Comparison of ENCODE assay signal across 7 cellular contexts in genomic region chr9:33265211-33265885, GRCh38. TPM values are rescaled to one million over a fixed set of nuclear protein-coding genes. Genes with fewer than 3 reads are reported as not detected.
DNase-seq lines count a peak whose midpoint lies in the region; ATAC-seq and TF ChIP-seq lines count a peak whose summit lies in the region.

No MANE protein-coding gene starts in this region.

- H3K9ac ChIP-seq in adipocyte (ENCODE audit: low read length) = peak overlapping the region; percentile 94

- H3K4me3 ChIP-seq in HL-60 (replicated peaks; ENCODE audit: insufficient read depth, low read length) = peak overlapping the region; percentile 76
- H3K4me3 ChIP-seq in adipocyte (ENCODE audit: low read length) = peak overlapping the region; percentile 91
- H3K4me3 ChIP-seq in thoracic aorta = peak overlapping the region; percentile 79

- ATAC-seq in thoracic aorta (ENCODE audit: insufficient number of reproducible peaks, low FRiP score, low read depth) (no peak), HG03378 (IDR thresholded peaks at IDR 0.05; ENCODE audit: unreplicated experiment) (no peak)

- no peaks in the 10 kb centered on the region for H3K9me3 ChIP-seq in adipocyte (ENCODE audit: control insufficient read depth, low read length)
- no peaks in the 10 kb centered on the region for H3K9me3 ChIP-seq in thoracic aorta

- H3K27me3 ChIP-seq in HL-60 (ENCODE audit: insufficient read depth, poor library complexity, severe bottlenecking) (no peaks in the 10 kb centered on the region), adipocyte (replicated peaks; ENCODE audit: control insufficient read depth, insufficient read depth, low read length) (no peaks in the 10 kb centered on the region), layer of hippocampus (ENCODE audit: control insufficient read depth, insufficient read depth, low read length) (no peaks in the 10 kb centered on the region), thoracic aorta (replicated peaks; ENCODE audit: insufficient read depth) (no peaks in the 10 kb centered on the region)

- peaks cover 15% of the 10 kb centered on the region for H3K4me1 ChIP-seq in adipocyte (ENCODE audit: control insufficient read depth, insufficient read depth, low read length)
- peaks cover 7 to 29% of the 10 kb centered on the region in 2 donors for H3K4me1 ChIP-seq in thoracic aorta (ENCODE audit: control insufficient read depth in 1 of 2, low read depth in 2 of 2)

- H3K36me3 ChIP-seq in adipocyte (ENCODE audit: control insufficient read depth, insufficient read depth, low read length, severe bottlenecking) = peaks cover 53% of the 10 kb centered on the region
- H3K36me3 ChIP-seq in thoracic aorta = peaks cover 14% of the 10 kb centered on the region

- DNase-seq in HL-60 (ENCODE audit: low read depth in 1 of 2, low spot score in 1 of 2) = no peak
- peak; percentile 37 for DNase-seq in adipocyte (ENCODE audit: low read depth)
- DNase-seq in thoracic aorta (ENCODE audit: low spot score) = no peak
- DNase-seq in activated effector memory CD4-positive, alpha-beta T cell treated with Interleukin-2 at 50 U/mL for 16 hours = no peak
- no peak for DNase-seq in NAMALWA (ENCODE audit: low spot score)

- no peak for TF ChIP-seq CTCF in HL-60 (IDR thresholded peaks at IDR 0.05; ENCODE audit: insufficient read depth, low read length)
- TF ChIP-seq CTCF in thoracic aorta (IDR thresholded peaks at IDR 0.05) = no peak

- H3K27ac ChIP-seq in HL-60 (replicated peaks) = peak overlapping the region; percentile 52
- peak overlapping the region; percentile 75 for H3K27ac ChIP-seq in layer of hippocampus (ENCODE audit: low read depth, low read length)
- H3K27ac ChIP-seq in thoracic aorta = peak overlapping the region; percentile 75 to 82

RNA-seq across cellular contexts. Expression of gene CHMP5, which starts 0.5 kb away (rescaled TPM):
- 10 to 100 TPM; 50.0 to 55.9 TPM for total RNA-seq in thoracic aorta

RNA-seq across cellular contexts. Expression of gene BAG1, which starts 0.8 kb away (rescaled TPM):
- 10 to 100 TPM; 30.6 to 40.5 TPM for total RNA-seq in thoracic aorta

RNA-seq across cellular contexts. Expression of gene NFX1, which starts 25.0 kb away (rescaled TPM):
- total RNA-seq in thoracic aorta = 10 to 100 TPM; 22.5 to 39.7 TPM

RNA-seq across cellular contexts. Expression of gene SPINK4, which starts 25.4 kb away (rescaled TPM):
- not detected for total RNA-seq in thoracic aorta
